ENCODE assay signal across 1 cellular context in the genomic region with DNA sequence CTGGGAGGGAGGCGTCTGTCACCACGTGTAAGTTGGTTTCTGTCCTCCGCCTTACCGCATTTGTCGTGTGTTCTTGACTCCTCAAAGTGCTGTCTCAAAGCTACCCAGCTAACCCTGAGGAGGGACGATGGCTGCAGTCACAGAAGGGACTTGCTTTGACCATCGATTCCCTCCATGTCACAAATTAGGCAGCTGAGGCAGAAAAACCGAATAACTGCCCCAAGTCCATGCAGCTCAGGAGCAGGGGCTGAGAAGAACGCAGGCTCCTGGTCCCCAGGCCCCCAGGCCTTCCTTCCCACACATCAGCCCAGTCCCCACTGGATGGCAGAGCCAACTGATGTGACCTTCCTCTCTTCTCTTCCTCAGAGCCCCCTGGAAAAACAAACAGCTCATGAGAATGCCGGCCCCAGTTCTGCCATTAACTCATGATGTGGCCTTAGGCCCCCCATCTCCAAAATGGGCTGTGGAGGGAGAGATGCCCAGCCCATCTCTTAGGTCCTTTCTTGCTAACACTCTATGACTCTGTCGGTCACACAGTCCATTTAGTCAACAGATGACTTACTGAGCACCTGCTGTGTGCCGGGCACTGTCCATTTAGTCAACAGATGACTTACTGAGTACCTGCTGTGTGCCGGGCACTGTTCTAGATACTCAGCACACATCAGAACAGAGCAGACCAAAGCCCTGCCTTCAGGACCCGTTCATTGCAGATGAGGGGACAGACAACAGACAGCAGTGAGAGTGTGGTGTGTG.
TF ChIP-seq lines count a peak whose summit lies in the region.

No MANE protein-coding gene starts in this region.

TF ChIP-seq in GM12878, 131 proteins besides CTCF, POLR2A, EP300 and RAD21:
- TF ChIP-seq RFX5 (IDR thresholded peaks at IDR 0.05; ENCODE audit: low read depth, low read length): no peak
- TF ChIP-seq, protein P1, sequence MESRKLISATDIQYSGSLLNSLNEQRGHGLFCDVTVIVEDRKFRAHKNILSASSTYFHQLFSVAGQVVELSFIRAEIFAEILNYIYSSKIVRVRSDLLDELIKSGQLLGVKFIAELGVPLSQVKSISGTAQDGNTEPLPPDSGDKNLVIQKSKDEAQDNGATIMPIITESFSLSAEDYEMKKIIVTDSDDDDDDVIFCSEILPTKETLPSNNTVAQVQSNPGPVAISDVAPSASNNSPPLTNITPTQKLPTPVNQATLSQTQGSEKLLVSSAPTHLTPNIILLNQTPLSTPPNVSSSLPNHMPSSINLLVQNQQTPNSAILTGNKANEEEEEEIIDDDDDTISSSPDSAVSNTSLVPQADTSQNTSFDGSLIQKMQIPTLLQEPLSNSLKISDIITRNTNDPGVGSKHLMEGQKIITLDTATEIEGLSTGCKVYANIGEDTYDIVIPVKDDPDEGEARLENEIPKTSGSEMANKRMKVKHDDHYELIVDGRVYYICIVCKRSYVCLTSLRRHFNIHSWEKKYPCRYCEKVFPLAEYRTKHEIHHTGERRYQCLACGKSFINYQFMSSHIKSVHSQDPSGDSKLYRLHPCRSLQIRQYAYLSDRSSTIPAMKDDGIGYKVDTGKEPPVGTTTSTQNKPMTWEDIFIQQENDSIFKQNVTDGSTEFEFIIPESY (IDR thresholded peaks at IDR 0.05): no peak
- TF ChIP-seq, protein P2, sequence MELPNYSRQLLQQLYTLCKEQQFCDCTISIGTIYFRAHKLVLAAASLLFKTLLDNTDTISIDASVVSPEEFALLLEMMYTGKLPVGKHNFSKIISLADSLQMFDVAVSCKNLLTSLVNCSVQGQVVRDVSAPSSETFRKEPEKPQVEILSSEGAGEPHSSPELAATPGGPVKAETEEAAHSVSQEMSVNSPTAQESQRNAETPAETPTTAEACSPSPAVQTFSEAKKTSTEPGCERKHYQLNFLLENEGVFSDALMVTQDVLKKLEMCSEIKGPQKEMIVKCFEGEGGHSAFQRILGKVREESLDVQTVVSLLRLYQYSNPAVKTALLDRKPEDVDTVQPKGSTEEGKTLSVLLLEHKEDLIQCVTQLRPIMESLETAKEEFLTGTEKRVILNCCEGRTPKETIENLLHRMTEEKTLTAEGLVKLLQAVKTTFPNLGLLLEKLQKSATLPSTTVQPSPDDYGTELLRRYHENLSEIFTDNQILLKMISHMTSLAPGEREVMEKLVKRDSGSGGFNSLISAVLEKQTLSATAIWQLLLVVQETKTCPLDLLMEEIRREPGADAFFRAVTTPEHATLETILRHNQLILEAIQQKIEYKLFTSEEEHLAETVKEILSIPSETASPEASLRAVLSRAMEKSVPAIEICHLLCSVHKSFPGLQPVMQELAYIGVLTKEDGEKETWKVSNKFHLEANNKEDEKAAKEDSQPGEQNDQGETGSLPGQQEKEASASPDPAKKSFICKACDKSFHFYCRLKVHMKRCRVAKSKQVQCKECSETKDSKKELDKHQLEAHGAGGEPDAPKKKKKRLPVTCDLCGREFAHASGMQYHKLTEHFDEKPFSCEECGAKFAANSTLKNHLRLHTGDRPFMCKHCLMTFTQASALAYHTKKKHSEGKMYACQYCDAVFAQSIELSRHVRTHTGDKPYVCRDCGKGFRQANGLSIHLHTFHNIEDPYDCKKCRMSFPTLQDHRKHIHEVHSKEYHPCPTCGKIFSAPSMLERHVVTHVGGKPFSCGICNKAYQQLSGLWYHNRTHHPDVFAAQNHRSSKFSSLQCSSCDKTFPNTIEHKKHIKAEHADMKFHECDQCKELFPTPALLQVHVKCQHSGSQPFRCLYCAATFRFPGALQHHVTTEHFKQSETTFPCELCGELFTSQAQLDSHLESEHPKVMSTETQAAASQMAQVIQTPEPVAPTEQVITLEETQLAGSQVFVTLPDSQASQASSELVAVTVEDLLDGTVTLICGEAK (IDR thresholded peaks at IDR 0.05; ENCODE audit: borderline replicate concordance): no peak
- TF ChIP-seq, protein P3, sequence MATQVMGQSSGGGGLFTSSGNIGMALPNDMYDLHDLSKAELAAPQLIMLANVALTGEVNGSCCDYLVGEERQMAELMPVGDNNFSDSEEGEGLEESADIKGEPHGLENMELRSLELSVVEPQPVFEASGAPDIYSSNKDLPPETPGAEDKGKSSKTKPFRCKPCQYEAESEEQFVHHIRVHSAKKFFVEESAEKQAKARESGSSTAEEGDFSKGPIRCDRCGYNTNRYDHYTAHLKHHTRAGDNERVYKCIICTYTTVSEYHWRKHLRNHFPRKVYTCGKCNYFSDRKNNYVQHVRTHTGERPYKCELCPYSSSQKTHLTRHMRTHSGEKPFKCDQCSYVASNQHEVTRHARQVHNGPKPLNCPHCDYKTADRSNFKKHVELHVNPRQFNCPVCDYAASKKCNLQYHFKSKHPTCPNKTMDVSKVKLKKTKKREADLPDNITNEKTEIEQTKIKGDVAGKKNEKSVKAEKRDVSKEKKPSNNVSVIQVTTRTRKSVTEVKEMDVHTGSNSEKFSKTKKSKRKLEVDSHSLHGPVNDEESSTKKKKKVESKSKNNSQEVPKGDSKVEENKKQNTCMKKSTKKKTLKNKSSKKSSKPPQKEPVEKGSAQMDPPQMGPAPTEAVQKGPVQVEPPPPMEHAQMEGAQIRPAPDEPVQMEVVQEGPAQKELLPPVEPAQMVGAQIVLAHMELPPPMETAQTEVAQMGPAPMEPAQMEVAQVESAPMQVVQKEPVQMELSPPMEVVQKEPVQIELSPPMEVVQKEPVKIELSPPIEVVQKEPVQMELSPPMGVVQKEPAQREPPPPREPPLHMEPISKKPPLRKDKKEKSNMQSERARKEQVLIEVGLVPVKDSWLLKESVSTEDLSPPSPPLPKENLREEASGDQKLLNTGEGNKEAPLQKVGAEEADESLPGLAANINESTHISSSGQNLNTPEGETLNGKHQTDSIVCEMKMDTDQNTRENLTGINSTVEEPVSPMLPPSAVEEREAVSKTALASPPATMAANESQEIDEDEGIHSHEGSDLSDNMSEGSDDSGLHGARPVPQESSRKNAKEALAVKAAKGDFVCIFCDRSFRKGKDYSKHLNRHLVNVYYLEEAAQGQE (IDR thresholded peaks at IDR 0.05; ENCODE audit: low read depth, low read length): no peak
- TF ChIP-seq JUNB (IDR thresholded peaks at IDR 0.05): no peak
- no peak for TF ChIP-seq IKZF1 (conservative IDR thresholded peaks at IDR 0.05)
- TF ChIP-seq, protein P4, sequence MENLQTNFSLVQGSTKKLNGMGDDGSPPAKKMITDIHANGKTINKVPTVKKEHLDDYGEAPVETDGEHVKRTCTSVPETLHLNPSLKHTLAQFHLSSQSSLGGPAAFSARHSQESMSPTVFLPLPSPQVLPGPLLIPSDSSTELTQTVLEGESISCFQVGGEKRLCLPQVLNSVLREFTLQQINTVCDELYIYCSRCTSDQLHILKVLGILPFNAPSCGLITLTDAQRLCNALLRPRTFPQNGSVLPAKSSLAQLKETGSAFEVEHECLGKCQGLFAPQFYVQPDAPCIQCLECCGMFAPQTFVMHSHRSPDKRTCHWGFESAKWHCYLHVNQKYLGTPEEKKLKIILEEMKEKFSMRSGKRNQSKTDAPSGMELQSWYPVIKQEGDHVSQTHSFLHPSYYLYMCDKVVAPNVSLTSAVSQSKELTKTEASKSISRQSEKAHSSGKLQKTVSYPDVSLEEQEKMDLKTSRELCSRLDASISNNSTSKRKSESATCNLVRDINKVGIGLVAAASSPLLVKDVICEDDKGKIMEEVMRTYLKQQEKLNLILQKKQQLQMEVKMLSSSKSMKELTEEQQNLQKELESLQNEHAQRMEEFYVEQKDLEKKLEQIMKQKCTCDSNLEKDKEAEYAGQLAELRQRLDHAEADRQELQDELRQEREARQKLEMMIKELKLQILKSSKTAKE (IDR thresholded peaks at IDR 0.05; ENCODE audit: low read depth, poor library complexity, severe bottlenecking): no peak
- no peak for TF ChIP-seq SUPT20H (IDR thresholded peaks at IDR 0.05; ENCODE audit: borderline replicate concordance, control insufficient read depth, low read depth, low read length)
- TF ChIP-seq POU2F2 (IDR thresholded peaks at IDR 0.05; ENCODE audit: borderline replicate concordance, low read depth, low read length): no peak
- no peak for TF ChIP-seq EZH2 (IDR thresholded peaks at IDR 0.05; ENCODE audit: borderline replicate concordance, control insufficient read depth, low read depth, low read length)
- no peak for TF ChIP-seq MTA2 (IDR thresholded peaks at IDR 0.05; ENCODE audit: low read depth)
- no peak for TF ChIP-seq TCF12 (IDR thresholded peaks at IDR 0.05; ENCODE audit: low read depth, low read length)
- no peak for TF ChIP-seq YY1 (IDR thresholded peaks at IDR 0.05; ENCODE audit: low read depth, low read length)
- TF ChIP-seq CBX3 (IDR thresholded peaks at IDR 0.05; ENCODE audit: borderline replicate concordance, low read depth): no peak
- no peak for TF ChIP-seq ZZZ3 (IDR thresholded peaks at IDR 0.05; ENCODE audit: control insufficient read depth, insufficient read length, low read depth)
- no peak for TF ChIP-seq WRNIP1 (IDR thresholded peaks at IDR 0.05; ENCODE audit: borderline replicate concordance, low read depth, low read length)
- TF ChIP-seq, protein P5, sequence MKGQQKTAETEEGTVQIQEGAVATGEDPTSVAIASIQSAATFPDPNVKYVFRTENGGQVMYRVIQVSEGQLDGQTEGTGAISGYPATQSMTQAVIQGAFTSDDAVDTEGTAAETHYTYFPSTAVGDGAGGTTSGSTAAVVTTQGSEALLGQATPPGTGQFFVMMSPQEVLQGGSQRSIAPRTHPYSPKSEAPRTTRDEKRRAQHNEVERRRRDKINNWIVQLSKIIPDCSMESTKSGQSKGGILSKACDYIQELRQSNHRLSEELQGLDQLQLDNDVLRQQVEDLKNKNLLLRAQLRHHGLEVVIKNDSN (IDR thresholded peaks at IDR 0.05; ENCODE audit: borderline replicate concordance, extremely low read length, insufficient read depth, low read depth, low read length): no peak
- no peak for TF ChIP-seq CHD4 (IDR thresholded peaks at IDR 0.05)
- no peak for TF ChIP-seq EGR1 (IDR thresholded peaks at IDR 0.05; ENCODE audit: borderline replicate concordance in 1 of 2, low read depth in 2 of 2, low read length in 2 of 2)
- TF ChIP-seq MEF2B (IDR thresholded peaks at IDR 0.05; ENCODE audit: partially characterized antibody, poor library complexity, severe bottlenecking): no peak
